In genomic region chr1:77044133-77044849, GRCh38 we compare ENCODE assay signal across 17 cellular contexts.
A peak's percentile ranks its signal among the peaks of the same experiment; 100 is the strongest.
DNase-seq lines count a peak whose midpoint lies in the region; ATAC-seq and TF ChIP-seq lines count a peak whose summit lies in the region.
"Had no signal": no experiment of that assay in that cellular context is flagged by ENCODE, and none has a peak within 500 bp of the region (broad histone marks: within the 10 kb centered on the region; RNA-seq: fewer than 3 reads in every experiment).

No MANE protein-coding gene starts in this region.

- peaks cover 24% of the 10 kb centered on the region for H3K4me1 Mint-ChIP-seq in activated naive CD8-positive, alpha-beta T cell treated with anti-CD3 and anti-CD28 coated beads, Interleukin-2, amount 10 ng/mL, durations not matched to agents 7 days and 5 days
- peaks cover 22% of the 10 kb centered on the region for H3K4me1 Mint-ChIP-seq in CD4-positive, alpha-beta T cell (ENCODE audit: low read depth)
- H3K4me1 Mint-ChIP-seq: endodermal cell had no signal

- H3K9me3 Mint-ChIP-seq in activated naive CD8-positive, alpha-beta T cell treated with anti-CD3 and anti-CD28 coated beads, Interleukin-2, amount 10 ng/mL, durations not matched to agents 7 days and 5 days, result no peaks in the 10 kb centered on the region
- H3K9me3 Mint-ChIP-seq in CD4-positive, alpha-beta T cell, result no peaks in the 10 kb centered on the region
- H3K9me3 Mint-ChIP-seq: endodermal cell had no signal

- peaks cover 8% of the 10 kb centered on the region for H3K4me1 ChIP-seq in GM23248 (ENCODE audit: insufficient read depth)
- peaks cover 20% of the 10 kb centered on the region for H3K4me1 ChIP-seq in PC-9 (replicated peaks; ENCODE audit: insufficient read depth)
- H3K4me1 ChIP-seq: left ventricle myocardium inferior had no signal

- H3K79me2 ChIP-seq in GM23248 (ENCODE audit: insufficient read depth), result no peaks in the 10 kb centered on the region
- no peaks in the 10 kb centered on the region for H3K79me2 ChIP-seq in PC-9 (ENCODE audit: low read depth)

- CTCF ChIA-PET in PC-9 (lab: Charles Lee), result no interaction called here
- CTCF ChIA-PET in CD4-positive, alpha-beta T cell (lab: Charles Lee), result no interaction called here

- H3K27me3 Mint-ChIP-seq in activated naive CD8-positive, alpha-beta T cell treated with anti-CD3 and anti-CD28 coated beads, Interleukin-2, amount 10 ng/mL, durations not matched to agents 7 days and 5 days, result peaks cover 9% of the 10 kb centered on the region
- peaks cover 5% of the 10 kb centered on the region for H3K27me3 Mint-ChIP-seq in CD4-positive, alpha-beta T cell

- H3K4me3 ChIP-seq in GM23248, result no peak overlapping the region
- no peak overlapping the region for H3K4me3 ChIP-seq in PC-9
- H3K4me3 ChIP-seq: left ventricle myocardium inferior had no signal

- 84 to 89% methylated on average over 20 of the region's 20 CpGs for WGBS in GM23248 (ENCODE audit: low coverage in 1 of 2, low lambda C conversion rate in 2 of 2, missing lambda C conversion rate in 2 of 2), 2 experiments

- H3K27me3 ChIP-seq in GM23248 (replicated peaks; ENCODE audit: insufficient read depth), result no peaks in the 10 kb centered on the region
- no peaks in the 10 kb centered on the region for H3K27me3 ChIP-seq in PC-9 (ENCODE audit: insufficient read depth, low read depth)
- no peaks in the 10 kb centered on the region for H3K27me3 ChIP-seq in CD4-positive, alpha-beta T cell (ENCODE audit: control insufficient read depth, insufficient read depth, low read length)
- H3K27me3 ChIP-seq: BE2C had no signal

- H3K9me3 ChIP-seq in GM23248 (ENCODE audit: low read depth) (no peaks in the 10 kb centered on the region), PC-9 (ENCODE audit: insufficient read depth, low read depth) (peaks cover 4% of the 10 kb centered on the region; the same call in 1 of the 2 replicates)
- no peaks in the 10 kb centered on the region for H3K9me3 ChIP-seq in CD4-positive, alpha-beta T cell (ENCODE audit: control insufficient read depth, low read length)
- H3K9me3 ChIP-seq: BE2C, left ventricle myocardium inferior had no signal

- H3K27ac ChIP-seq in GM23248 (no peak overlapping the region), PC-9 (no peak overlapping the region)
- no peak overlapping the region for H3K27ac ChIP-seq in CD4-positive, alpha-beta T cell (ENCODE audit: low read depth, low read length)
- H3K27ac ChIP-seq: left ventricle myocardium inferior had no signal

- no peak overlapping the region for H3K4me3 Mint-ChIP-seq in activated naive CD8-positive, alpha-beta T cell treated with anti-CD3 and anti-CD28 coated beads, Interleukin-2, amount 10 ng/mL, durations not matched to agents 7 days and 5 days
- H3K4me3 Mint-ChIP-seq in CD4-positive, alpha-beta T cell, result no peak overlapping the region
- H3K4me3 Mint-ChIP-seq: endodermal cell had no signal

- H3K36me3 Mint-ChIP-seq in activated naive CD8-positive, alpha-beta T cell treated with anti-CD3 and anti-CD28 coated beads, Interleukin-2, amount 10 ng/mL, durations not matched to agents 7 days and 5 days, result no peaks in the 10 kb centered on the region
- H3K36me3 Mint-ChIP-seq in CD4-positive, alpha-beta T cell (ENCODE audit: low read depth), result no peaks in the 10 kb centered on the region

- H3K9me2 ChIP-seq in GM23248 (ENCODE audit: insufficient read depth), result no peaks in the 10 kb centered on the region
- no peaks in the 10 kb centered on the region for H3K9me2 ChIP-seq in PC-9 (ENCODE audit: insufficient read depth)

- DNase-seq in Daoy (ENCODE audit: low read depth) (peak; percentile 61), GM23248 (peak; percentile 58), iris pigment epithelial cell (ENCODE audit: low read depth) (peak; percentile 23), cortex of kidney (lab: John Stamatoyannopoulos, UW) (no peak), PC-9 (no peak)
- no peak for DNase-seq in activated naive CD8-positive, alpha-beta T cell treated with anti-CD3 and anti-CD28 coated beads, Interleukin-2, amount 10 ng/mL, durations not matched to agents 7 days and 5 days
- no peak for DNase-seq in CD4-positive, alpha-beta T cell
- DNase-seq: activated CD4-positive, alpha-beta T cell treated with anti-CD3 and anti-CD28 coated beads for 4 hours; BE2C; endodermal cell; KG1; left ventricle myocardium inferior; NCI-H1105; NCI-H2107; NCI-H524 treated with DMSO at 0.1 percent for 48 hours; stimulated activated CD4-positive, alpha-beta T cell treated with anti-CD3 and anti-CD28 coated beads, Interleukin-4, amount 100 ng/mL, for 1 hour had no signal

- BruUV-seq in PC-9 (replicated peaks; lab: Mats Ljungman, UMichigan), result no TSS peak

- ATAC-seq in activated naive CD8-positive, alpha-beta T cell treated with anti-CD3 and anti-CD28 coated beads, Interleukin-2, amount 10 ng/mL, durations not matched to agents 7 days and 5 days (ENCODE audit: low read depth), result peak; percentile 35
- ATAC-seq in CD4-positive, alpha-beta T cell (ENCODE audit: poor library complexity), result no peak
- ATAC-seq: sciatic nerve had no signal

- H2AFZ ChIP-seq in GM23248 (no peak overlapping the region), PC-9 (no peak overlapping the region)

- intact Hi-C loops in PC-9 (cut with micrococcal nuclease; ENCODE audit: unreplicated experiment), result no loop called here
- intact Hi-C loops in CD4-positive, alpha-beta T cell (cut with DNase I, micrococcal nuclease), result no loop called here

- H3K4me2 ChIP-seq in GM23248 (ENCODE audit: unreplicated experiment) (no peak overlapping the region), PC-9 (no peak overlapping the region)

- peaks cover 8% of the 10 kb centered on the region for H3F3A ChIP-seq in GM23248 (ENCODE audit: insufficient read depth)
- 0 out of 2 replicates have a peak, but pooled peaks cover 5% of the 10 kb centered on the region for H3F3A ChIP-seq in PC-9 (ENCODE audit: insufficient read depth, low read depth)

- no peak overlapping the region for H3K9ac ChIP-seq in GM23248

- POLR2A ChIA-PET in activated naive CD8-positive, alpha-beta T cell treated with anti-CD3 and anti-CD28 coated beads, Interleukin-2, amount 10 ng/mL, durations not matched to agents 7 days and 5 days (lab: Charles Lee), result no interaction called here
- POLR2A ChIA-PET in PC-9 (lab: Charles Lee; ENCODE audit: unreplicated experiment), result no interaction called here
- POLR2A ChIA-PET in CD4-positive, alpha-beta T cell (lab: Charles Lee), result no interaction called here

- no peaks in the 10 kb centered on the region for H4K20me1 ChIP-seq in GM23248 (ENCODE audit: insufficient read depth)
- H4K20me1 ChIP-seq in PC-9 (ENCODE audit: insufficient read depth), result no peaks in the 10 kb centered on the region

- H3K27ac Mint-ChIP-seq in activated naive CD8-positive, alpha-beta T cell treated with anti-CD3 and anti-CD28 coated beads, Interleukin-2, amount 10 ng/mL, durations not matched to agents 7 days and 5 days, result no peak overlapping the region
- no peak overlapping the region for H3K27ac Mint-ChIP-seq in CD4-positive, alpha-beta T cell
- H3K27ac Mint-ChIP-seq: endodermal cell had no signal

- H3K36me3 ChIP-seq in GM23248 (ENCODE audit: low read depth) (no peaks in the 10 kb centered on the region), PC-9 (ENCODE audit: low read depth) (no peaks in the 10 kb centered on the region)
- H3K36me3 ChIP-seq: BE2C, left ventricle myocardium inferior had no signal

- in situ Hi-C loops in GM23248 (cut with MboI), result no loop called here

- TF ChIP-seq CTCF in PC-9 (conservative IDR thresholded peaks at IDR 0.05), result no peak
- TF ChIP-seq CTCF in CD4-positive, alpha-beta T cell (IDR thresholded peaks at IDR 0.05), result no peak

Comparison
In these comparisons a context has a peak if more than half of its experiments do, and no peak if none do; other contexts are left out.
1. DNase-seq: peak in Daoy (single experiment), GM23248 (single experiment) and iris pigment epithelial cell (single experiment); none in activated naive CD8-positive, alpha-beta T cell treated with anti-CD3 and anti-CD28 coated beads, Interleukin-2, amount 10 ng/mL, durations not matched to agents 7 days and 5 days (single experiment), cortex of kidney (single experiment), PC-9 (0 of 2) and CD4-positive, alpha-beta T cell (0 of 10).